Comparison of ENCODE assay signal across 18 cellular contexts in genomic region chr2:175007510-175007909, GRCh38.
"Had no signal": no experiment of that assay in that cellular context is flagged by ENCODE, and none has a peak within 500 bp of the region (broad histone marks: within the 10 kb centered on the region; RNA-seq: fewer than 3 reads in every experiment).

No MANE protein-coding gene starts in this region.

- H3K27me3 ChIP-seq: brain microvascular endothelial cell had no signal

- ATAC-seq: heart left ventricle; sciatic nerve; stimulated activated naive CD8-positive, alpha-beta T cell treated with anti-CD3 and anti-CD28 coated beads, Interleukin-15, Interleukin-2, amounts not matched to agents 100 U/mL and 50 U/mL, for 24 hours had no signal

- H3K36me3 ChIP-seq: brain microvascular endothelial cell, heart left ventricle had no signal

- H3K4me1 Mint-ChIP-seq: central memory CD8-positive, alpha-beta T cell had no signal

- H3K9me3 Mint-ChIP-seq: activated naive CD8-positive, alpha-beta T cell treated with anti-CD3 and anti-CD28 coated beads for 36 hours; activated T-helper 1 cell treated with anti-CD3 and anti-CD28 coated beads, Interleukin-12 subunit alpha, Interleukin-12 subunit beta, Interleukin-2, Interleukin-4 antibody, amounts not matched to agents 30 ng/mL and 10 ng/mL and 1 ng/mL, durations not matched to agents 14 hours and 24 hours and 36 hours; central memory CD8-positive, alpha-beta T cell had no signal

- H3K27ac ChIP-seq: brain microvascular endothelial cell had no signal

- DNase-seq: activated CD4-positive, CD25-positive, alpha-beta regulatory T cell treated with anti-CD3 and anti-CD28 coated beads, Interleukin-2, amount 50 U/mL, for 72 hours; activated naive CD8-positive, alpha-beta T cell treated with anti-CD3 and anti-CD28 coated beads for 36 hours; brain microvascular endothelial cell; cortex of kidney; effector CD8-positive, alpha-beta T cell; foreskin melanocyte; heart left ventricle; immature natural killer cell; midbrain; nucleus accumbens; stimulated activated naive CD8-positive, alpha-beta T cell treated with anti-CD3 and anti-CD28 coated beads, Interleukin-15, Interleukin-2, amounts not matched to agents 100 U/mL and 50 U/mL, for 24 hours; T-helper 1 cell; T1000; trophoblast cell had no signal

- H3K4me3 ChIP-seq: heart left ventricle, lung had no signal

- H3K9me3 ChIP-seq: heart left ventricle had no signal

- H3K36me3 Mint-ChIP-seq: activated naive CD8-positive, alpha-beta T cell treated with anti-CD3 and anti-CD28 coated beads for 36 hours; immature natural killer cell had no signal

- H3K4me3 Mint-ChIP-seq: activated naive CD8-positive, alpha-beta T cell treated with anti-CD3 and anti-CD28 coated beads for 36 hours; activated T-helper 1 cell treated with anti-CD3 and anti-CD28 coated beads, Interleukin-12 subunit alpha, Interleukin-12 subunit beta, Interleukin-2, Interleukin-4 antibody, amounts not matched to agents 30 ng/mL and 10 ng/mL and 1 ng/mL, durations not matched to agents 14 hours and 24 hours and 36 hours; central memory CD8-positive, alpha-beta T cell; immature natural killer cell had no signal

- H3K27ac Mint-ChIP-seq: activated naive CD8-positive, alpha-beta T cell treated with anti-CD3 and anti-CD28 coated beads for 36 hours; activated T-helper 1 cell treated with anti-CD3 and anti-CD28 coated beads, Interleukin-12 subunit alpha, Interleukin-12 subunit beta, Interleukin-2, Interleukin-4 antibody, amounts not matched to agents 30 ng/mL and 10 ng/mL and 1 ng/mL, durations not matched to agents 14 hours and 24 hours and 36 hours; immature natural killer cell had no signal
